7 cellular contexts compared by ENCODE assay signal in the genomic region with DNA sequence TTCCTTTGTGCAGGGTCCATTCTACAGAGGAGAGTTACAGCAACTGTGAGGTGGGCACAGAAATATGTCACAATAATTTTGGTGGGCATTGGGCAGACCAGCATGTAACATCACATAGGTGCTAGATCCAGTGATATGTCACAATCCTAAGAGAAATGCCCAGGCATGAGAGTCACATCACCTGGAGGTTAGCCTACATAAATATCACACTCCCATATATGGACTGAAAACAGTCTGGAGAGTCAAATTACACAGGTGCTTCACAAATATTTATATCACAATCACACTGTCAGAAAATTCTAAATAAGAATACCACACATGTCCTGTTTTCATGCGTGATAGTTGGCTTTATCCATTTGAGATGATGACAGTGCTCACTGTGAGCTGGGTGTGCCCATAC.
"Had no signal": no experiment of that assay in that cellular context is flagged by ENCODE, and none has a peak within 500 bp of the region (broad histone marks: within the 10 kb centered on the region; RNA-seq: fewer than 3 reads in every experiment).

No MANE protein-coding gene starts in this region.

- DNase-seq: GOT3, H7 had no signal

- H3K27ac ChIP-seq: GM23248, HL-60 had no signal

- FAIRE-seq: HepG2 had no signal

- H3K4me3 ChIP-seq: GM23248, HAP-1 had no signal

- H3K4me1 ChIP-seq: HAP-1 had no signal

- H3K9me3 ChIP-seq: HAP-1 had no signal

- ATAC-seq: HCT116, HepG2 had no signal

- H3K36me3 ChIP-seq: HAP-1 had no signal
